In genomic region chr6:108875161-108875555, GRCh38 we compare ENCODE assay signal across 10 cellular contexts. TPM values are rescaled to one million over a fixed set of nuclear protein-coding genes. Genes with fewer than 3 reads are reported as not detected.
DNase-seq lines count a peak whose midpoint lies in the region; ATAC-seq, FAIRE-seq and TF ChIP-seq lines count a peak whose summit lies in the region.
"Had no signal": no experiment of that assay in that cellular context is flagged by ENCODE, and none has a peak within 500 bp of the region (broad histone marks: within the 10 kb centered on the region; RNA-seq: fewer than 3 reads in every experiment).

No MANE protein-coding gene starts in this region.

- TF ChIP-seq RAD21 in GM12878 (IDR thresholded peaks at IDR 0.05; ENCODE audit: insufficient read depth, low read depth, low read length), result no peak

- H3K36me3 ChIP-seq in GM12878 (ENCODE audit: control insufficient read depth in 2 of 2, insufficient read depth in 2 of 2, low read length in 1 of 2) (no peaks in the 10 kb centered on the region), upper lobe of left lung (no peaks in the 10 kb centered on the region)

- no peak overlapping the region for H2AFZ ChIP-seq in GM12878 (ENCODE audit: control insufficient read depth, low read depth, low read length)

- SMC1A ChIA-PET in GM12878 (lab: Charles Lee; ENCODE audit: uncharacterized antibody, unreplicated experiment), result interaction anchor here (0.7 to 1.2 kb wide), 2 partner anchors 255 to 334 kb away, joined by 3 read pairs; no protein-coding TSS in a partner anchor

- H3K9me3 ChIP-seq in GM12878 (replicated peaks; ENCODE audit: control insufficient read depth, insufficient read depth, low read length), result peaks cover 10% of the 10 kb centered on the region
- no peaks in the 10 kb centered on the region for H3K9me3 ChIP-seq in upper lobe of left lung

- H3K4me1 ChIP-seq in GM12878 (ENCODE audit: control insufficient read depth, insufficient read depth, low read length) (peaks cover 12% of the 10 kb centered on the region), upper lobe of left lung (peaks cover 28 to 61% (median 40%) of the 10 kb centered on the region in 4 donors)

- peak; percentile 31 for ATAC-seq in HG03095 (IDR thresholded peaks at IDR 0.05; ENCODE audit: unreplicated experiment)
- peak; percentile 57 for ATAC-seq in GM12878
- ATAC-seq in upper lobe of left lung (ENCODE audit: low FRiP score in 2 of 2), result no peak
- no peak for ATAC-seq in sciatic nerve

- no peak overlapping the region for H3K4me3 ChIP-seq in GM12878
- H3K4me3 ChIP-seq in upper lobe of left lung, result no peak overlapping the region

- CTCF ChIA-PET in activated naive CD4-positive, alpha-beta T cell treated with anti-CD3 and anti-CD28 coated beads, Interleukin-2, amount 10 ng/mL, durations not matched to agents 7 days and 5 days (lab: Charles Lee), result interaction anchor here (0.6 to 1.2 kb wide), 7 partner anchors 8 to 192 kb away, joined by 3 to 4 read pairs (median 3); partner anchors contain the start of gene ARMC2
- CTCF ChIA-PET in GM12878 (lab: Yijun Ruan, JAX), result interaction anchor here (0.9 to 1.1 kb wide), 4 partner anchors 18 to 197 kb away, joined by 3 to 4 read pairs (median 3); no protein-coding TSS in a partner anchor

- H3K36me3 Mint-ChIP-seq in activated naive CD4-positive, alpha-beta T cell treated with anti-CD3 and anti-CD28 coated beads, Interleukin-2, amount 10 ng/mL, durations not matched to agents 7 days and 5 days, result peaks cover 43% of the 10 kb centered on the region

- peaks cover 7% of the 10 kb centered on the region for H3K9me3 Mint-ChIP-seq in activated naive CD4-positive, alpha-beta T cell treated with anti-CD3 and anti-CD28 coated beads, Interleukin-2, amount 10 ng/mL, durations not matched to agents 7 days and 5 days

- RAD21 ChIA-PET in GM12878 (lab: Charles Lee; ENCODE audit: unreplicated experiment), result no interaction called here

- no peak overlapping the region for H3K9ac ChIP-seq in GM12878 (ENCODE audit: control insufficient read depth, insufficient read depth, low read length)

- H3K79me2 ChIP-seq in GM12878 (ENCODE audit: control insufficient read depth, insufficient read depth, low read length), result no peaks in the 10 kb centered on the region

- peak overlapping the region; percentile 55 for H3K4me3 Mint-ChIP-seq in activated naive CD4-positive, alpha-beta T cell treated with anti-CD3 and anti-CD28 coated beads, Interleukin-2, amount 10 ng/mL, durations not matched to agents 7 days and 5 days

- H3K4me1 Mint-ChIP-seq in activated naive CD4-positive, alpha-beta T cell treated with anti-CD3 and anti-CD28 coated beads, Interleukin-2, amount 10 ng/mL, durations not matched to agents 7 days and 5 days, result peaks cover 61% of the 10 kb centered on the region

- H3K4me2 ChIP-seq in GM12878 (ENCODE audit: control insufficient read depth, insufficient read depth), result no peak overlapping the region

- no peaks in the 10 kb centered on the region for H4K20me1 ChIP-seq in GM12878 (ENCODE audit: control insufficient read depth, insufficient read depth)

- no peak for TF ChIP-seq POLR2A in GM12878 (IDR thresholded peaks at IDR 0.05; ENCODE audit: low read depth, low read length)
- no peak for TF ChIP-seq POLR2A in upper lobe of left lung (IDR thresholded peaks at IDR 0.05)

- in situ Hi-C loops in GM12878 (cut with MboI), result no loop called here

- H3K27me3 ChIP-seq in GM12878 (replicated peaks in 1 of 2; ENCODE audit: control insufficient read depth in 2 of 2, insufficient read depth in 2 of 2, low read length in 1 of 2) (peaks cover 0 to 10% of the 10 kb centered on the region in 2 experiments; a peak in 2 of 4 replicates), upper lobe of left lung (no peaks in the 10 kb centered on the region)

- POLR2A ChIA-PET in GM12878 (lab: Charles Lee), result no interaction called here

- no peak for FAIRE-seq in GM12878 (lab: Jason Lieb, UNC)

- no peak for DNase-seq in activated naive CD4-positive, alpha-beta T cell treated with anti-CD3 and anti-CD28 coated beads, Interleukin-2, amount 10 ng/mL, durations not matched to agents 7 days and 5 days
- no peak for DNase-seq in activated naive CD4-positive, alpha-beta T cell (lab: John Stamatoyannopoulos, UW)
- DNase-seq in GM12878 (ENCODE audit: low read depth, low spot score) (no peak), upper lobe of left lung (no peak), CD1c-positive myeloid dendritic cell (ENCODE audit: extremely low spot score) (no peak), sciatic nerve (ENCODE audit: low spot score) (no peak), cerebellar cortex (ENCODE audit: low spot score) (no peak)
- DNase-seq: activated CD4-positive, alpha-beta T cell treated with anti-CD3 and anti-CD28 coated beads for 1 hour; midbrain had no signal

- H3K27ac Mint-ChIP-seq in activated naive CD4-positive, alpha-beta T cell treated with anti-CD3 and anti-CD28 coated beads, Interleukin-2, amount 10 ng/mL, durations not matched to agents 7 days and 5 days, result peak overlapping the region; percentile 96

- BruUV-seq in GM12878 (replicated peaks; lab: Mats Ljungman, UMichigan), result no TSS peak

- H3K27me3 Mint-ChIP-seq in activated naive CD4-positive, alpha-beta T cell treated with anti-CD3 and anti-CD28 coated beads, Interleukin-2, amount 10 ng/mL, durations not matched to agents 7 days and 5 days, result peaks cover 13% of the 10 kb centered on the region

- intact Hi-C loops in GM12878 (cut with micrococcal nuclease; ENCODE audit: unreplicated experiment), result no loop called here
- intact Hi-C loops in sciatic nerve (cut with DNase I), result no loop called here

- TF ChIP-seq CTCF in GM12878 (IDR thresholded peaks at IDR 0.05 in 2 of 3, conservative IDR thresholded peaks at IDR 0.05 in 1 of 3; ENCODE audit: control insufficient read depth in 2 of 3, extremely low read depth in 1 of 3, insufficient read depth in 1 of 3, low read depth in 3 of 3, low read length in 3 of 3) (no peak), upper lobe of left lung (IDR thresholded peaks at IDR 0.05) (no peak)

- TF ChIP-seq EP300 in GM12878 (IDR thresholded peaks at IDR 0.05; ENCODE audit: borderline replicate concordance in 1 of 2, control insufficient read depth in 1 of 2, low read depth in 2 of 2, low read length in 2 of 2) (no peak), upper lobe of left lung (IDR thresholded peaks at IDR 0.05) (no peak)

- H3K27ac ChIP-seq in GM12878 (ENCODE audit: control insufficient read depth, insufficient read depth) (no peak overlapping the region), upper lobe of left lung (peak overlapping the region in 3 of 4 donors; percentile 43 to 81 (median 80))

TF ChIP-seq in GM12878, 131 proteins besides CTCF, POLR2A, EP300 and RAD21 (continues in another document):
- TF ChIP-seq IRF5 (IDR thresholded peaks at IDR 0.05; ENCODE audit: borderline replicate concordance), result no peak
- TF ChIP-seq, protein P1, sequence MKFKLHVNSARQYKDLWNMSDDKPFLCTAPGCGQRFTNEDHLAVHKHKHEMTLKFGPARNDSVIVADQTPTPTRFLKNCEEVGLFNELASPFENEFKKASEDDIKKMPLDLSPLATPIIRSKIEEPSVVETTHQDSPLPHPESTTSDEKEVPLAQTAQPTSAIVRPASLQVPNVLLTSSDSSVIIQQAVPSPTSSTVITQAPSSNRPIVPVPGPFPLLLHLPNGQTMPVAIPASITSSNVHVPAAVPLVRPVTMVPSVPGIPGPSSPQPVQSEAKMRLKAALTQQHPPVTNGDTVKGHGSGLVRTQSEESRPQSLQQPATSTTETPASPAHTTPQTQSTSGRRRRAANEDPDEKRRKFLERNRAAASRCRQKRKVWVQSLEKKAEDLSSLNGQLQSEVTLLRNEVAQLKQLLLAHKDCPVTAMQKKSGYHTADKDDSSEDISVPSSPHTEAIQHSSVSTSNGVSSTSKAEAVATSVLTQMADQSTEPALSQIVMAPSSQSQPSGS (IDR thresholded peaks at IDR 0.05; ENCODE audit: low read length), result no peak
- no peak for TF ChIP-seq ZBED1 (IDR thresholded peaks at IDR 0.05; ENCODE audit: borderline replicate concordance)
- TF ChIP-seq STAT1 (conservative IDR thresholded peaks at IDR 0.05), result no peak
- TF ChIP-seq RFX5 (IDR thresholded peaks at IDR 0.05; ENCODE audit: low read depth, low read length), result no peak
- TF ChIP-seq PML (IDR thresholded peaks at IDR 0.05; ENCODE audit: low read length), result no peak
- TF ChIP-seq ZNF207 (IDR thresholded peaks at IDR 0.05; ENCODE audit: borderline replicate concordance), result no peak
- no peak for TF ChIP-seq FOXK2 (IDR thresholded peaks at IDR 0.05)
- TF ChIP-seq NR2C1 (IDR thresholded peaks at IDR 0.05), result no peak
- no peak for TF ChIP-seq CHD1 (IDR thresholded peaks at IDR 0.05; ENCODE audit: low read depth, low read length)

RNA-seq across cellular contexts. Expression of gene ARMC2, which starts 26.9 kb away (rescaled TPM):
- not detected in 2 replicates for total RNA-seq in GM12878 (2013; cell fraction: nucleolus; rRNA removed)
- total RNA-seq in GM12878 (2014; rRNA removed) (0.05 TPM in 1 of 2 replicates, not detected in the other), GM12878 (2014; rRNA removed; fragmentation: Illumina TruSeq; extraction: Trizol) (not detected in 2 replicates), GM12878 (2021) (not detected in 2 replicates), upper lobe of left lung (10 to 100 TPM in 2 of 6 donors, 1 to 10 TPM in 4; 4.1 to 24.0 (median 7.8) TPM), sciatic nerve (17.2 TPM)
- polyA plus RNA-seq in GM12878 (2011; ENCODE audit: low read depth), result not detected
- polyA plus RNA-seq in GM12878 (2011; rRNA removed) (0.33 and 0.86 TPM in 2 replicates), GM12878 (2014; fragmentation: Illumina TruSeq; extraction: Trizol) (0.12 and 0.27 TPM in 2 replicates), GM12878 (2014; fragmentation: Nextera tagmentation; extraction: Ambion mirVana) (under 1 TPM in 1 of 2 experiments, not detected in 1; 0.21 TPM), GM12878 (2014; rRNA removed) (0.06 TPM in 1 of 2 replicates, not detected in the other), GM12878 (2016; fragmentation: Nextera tagmentation; extraction: Ambion mirVana) (under 1 TPM in 1 of 2 experiments, not detected in 1; 0.33 TPM)
- 0.16 and 0.25 TPM in 2 replicates for polyA plus RNA-seq in GM12878 (2011; cell fraction: cytosol; rRNA removed)
- 0.34 and 0.41 TPM in 2 replicates for polyA plus RNA-seq in GM12878 (2011; cell fraction: nucleus; rRNA removed)
- 0.18 and 0.37 TPM in 2 replicates for polyA plus RNA-seq in GM12878 (2012)
- 0.10 TPM in 1 of 2 replicates, not detected in the other for polyA minus RNA-seq in GM12878 (2011; rRNA and poly(A)+ RNA removed)
- polyA minus RNA-seq in GM12878 (2011; cell fraction: cytosol; rRNA and poly(A)+ RNA removed), result not detected in 2 replicates
- polyA minus RNA-seq in GM12878 (2011; cell fraction: nucleus; rRNA and poly(A)+ RNA removed), result not detected in 2 replicates

Comparison
In these comparisons a context has a peak if more than half of its experiments do, and no peak if none do; other contexts are left out.
1. ATAC-seq: peak in HG03095 (single experiment) and GM12878 (single experiment); none in upper lobe of left lung (0 of 2) and sciatic nerve (single experiment).
2. RNA of gene ARMC2, which starts 26.9 kb away (total RNA-seq): 17.2 TPM in sciatic nerve (single experiment) and 4.1 to 24.0 TPM in upper lobe of left lung; 0.05 TPM in GM12878; every median in the first group is over 4 times any median in the second.